19 cellular contexts compared by ENCODE assay signal in genomic region chr4:55757356-55758024, GRCh38.
DNase-seq lines count a peak whose midpoint lies in the region; ATAC-seq and TF ChIP-seq lines count a peak whose summit lies in the region.
"Had no signal": no experiment of that assay in that cellular context is flagged by ENCODE, and none has a peak within 500 bp of the region (broad histone marks: within the 10 kb centered on the region; RNA-seq: fewer than 3 reads in every experiment).

No MANE protein-coding gene starts in this region.

- DNase-seq in NCI-H2171 treated with DMSO at 0.1 percent for 48 hours (lab: John Stamatoyannopoulos, UW), result peak; percentile 20
- no peak for DNase-seq in NCI-H2171 (lab: John Stamatoyannopoulos, UW)
- peak; percentile 42 for DNase-seq in RPMI8226
- no peak for DNase-seq in osteoblast (ENCODE audit: insufficient read length, low spot score, missing footprints)
- no peak for DNase-seq in naive thymus-derived CD4-positive, alpha-beta T cell
- no peak for DNase-seq in erythroblast (lab: John Stamatoyannopoulos, UW)
- DNase-seq: activated naive CD8-positive, alpha-beta T cell treated with anti-CD3 and anti-CD28 coated beads for 36 hours; endodermal cell; foreskin keratinocyte; left lung; NCI-H1092; NCI-H2081 treated with DMSO at 0.1 percent for 48 hours; NCI-H526 treated with DMSO at 0.1 percent for 48 hours; substantia nigra had no signal

- intact Hi-C loops in naive thymus-derived CD4-positive, alpha-beta T cell (cut with micrococcal nuclease), result loop anchor here in 1 of 2 donors (10.0 kb wide), 1 partner anchor 107 kb away; no protein-coding TSS in a partner anchor

- H3K36me3 Mint-ChIP-seq in naive thymus-derived CD4-positive, alpha-beta T cell, result no peaks in the 10 kb centered on the region
- H3K36me3 Mint-ChIP-seq: activated naive CD8-positive, alpha-beta T cell treated with anti-CD3 and anti-CD28 coated beads for 36 hours; CD14-positive monocyte had no signal

- H3K27me3 ChIP-seq in esophagus (ENCODE audit: control insufficient read depth in 1 of 2, insufficient read depth in 2 of 2, low read length in 2 of 2) (no peaks in the 10 kb centered on the region), osteoblast (ENCODE audit: insufficient read depth, low read length) (peaks cover 2% of the 10 kb centered on the region)
- H3K27me3 ChIP-seq in naive thymus-derived CD4-positive, alpha-beta T cell (ENCODE audit: control insufficient read depth in 2 of 2, insufficient read depth in 2 of 2, low read length in 2 of 2), result no peaks in the 10 kb centered on the region
- H3K27me3 ChIP-seq: foreskin keratinocyte, left lung had no signal

- H3K9me3 ChIP-seq in esophagus (ENCODE audit: control insufficient read depth in 2 of 2, insufficient read depth in 1 of 2, low read depth in 1 of 2, low read length in 1 of 2) (no peaks in the 10 kb centered on the region), osteoblast (ENCODE audit: low read depth, low read length) (no peaks in the 10 kb centered on the region)
- H3K9me3 ChIP-seq in naive thymus-derived CD4-positive, alpha-beta T cell (ENCODE audit: control insufficient read depth in 2 of 3, low read length in 3 of 3), result no peaks in the 10 kb centered on the region
- H3K9me3 ChIP-seq: A549, left lung had no signal

- H3K4me3 ChIP-seq in esophagus (ENCODE audit: low read depth in 1 of 2, low read length in 2 of 2), result no peak overlapping the region
- H3K4me3 ChIP-seq in osteoblast (ENCODE audit: insufficient read depth, low read length), result no peak overlapping the region
- H3K4me3 ChIP-seq in naive thymus-derived CD4-positive, alpha-beta T cell (ENCODE audit: low read length), result no peak overlapping the region
- H3K4me3 ChIP-seq: A549, left lung had no signal

- peak overlapping the region in 1 of 9 donors; percentile 9 for H3K27ac Mint-ChIP-seq in naive thymus-derived CD4-positive, alpha-beta T cell
- H3K27ac Mint-ChIP-seq: activated naive CD8-positive, alpha-beta T cell treated with anti-CD3 and anti-CD28 coated beads for 36 hours; CD14-positive monocyte; endodermal cell had no signal

- no peaks in the 10 kb centered on the region for H4K20me1 ChIP-seq in osteoblast (ENCODE audit: insufficient read depth, low read length)

- H3K27me3 Mint-ChIP-seq in naive thymus-derived CD4-positive, alpha-beta T cell, result peaks cover 0 to 3% (median 0%) of the 10 kb centered on the region in 5 donors
- H3K27me3 Mint-ChIP-seq: activated naive CD8-positive, alpha-beta T cell treated with anti-CD3 and anti-CD28 coated beads for 36 hours had no signal

- ATAC-seq in HG03571 (IDR thresholded peaks at IDR 0.05; ENCODE audit: unreplicated experiment), result no peak
- ATAC-seq in naive thymus-derived CD4-positive, alpha-beta T cell, result no peak
- ATAC-seq: A549; activated CD4-positive, CD25-positive, alpha-beta regulatory T cell treated with anti-CD3 and anti-CD28 coated beads, Interleukin-2, amount 50 U/mL, for 24 hours; foreskin keratinocyte; left lung had no signal

- TF ChIP-seq POLR2A in erythroblast (IDR thresholded peaks at IDR 0.05; ENCODE audit: low read length), result no peak

- no peak overlapping the region for H3K4me3 Mint-ChIP-seq in naive thymus-derived CD4-positive, alpha-beta T cell
- H3K4me3 Mint-ChIP-seq: activated naive CD8-positive, alpha-beta T cell treated with anti-CD3 and anti-CD28 coated beads for 36 hours; CD14-positive monocyte; endodermal cell had no signal

- no peaks in the 10 kb centered on the region for H3K79me2 ChIP-seq in osteoblast (ENCODE audit: insufficient read depth, low read length)

- no peak overlapping the region for H3K4me2 ChIP-seq in osteoblast (ENCODE audit: insufficient read depth, low read length)
- H3K4me2 ChIP-seq: A549 had no signal

- peaks cover 0 to 4% (median 0%) of the 10 kb centered on the region in 7 donors for H3K4me1 Mint-ChIP-seq in naive thymus-derived CD4-positive, alpha-beta T cell
- H3K4me1 Mint-ChIP-seq: activated naive CD8-positive, alpha-beta T cell treated with anti-CD3 and anti-CD28 coated beads for 36 hours; CD14-positive monocyte had no signal

- H2AFZ ChIP-seq in osteoblast (ENCODE audit: low read length), result peak overlapping the region; percentile 26

- CTCF ChIA-PET in naive thymus-derived CD4-positive, alpha-beta T cell (lab: Charles Lee), result no interaction called here

- no peak for TF ChIP-seq CTCF in osteoblast (IDR thresholded peaks at IDR 0.05; ENCODE audit: extremely low read depth, low read depth, low read length)

- H3K36me3 ChIP-seq in esophagus (ENCODE audit: control insufficient read depth in 2 of 2, insufficient read depth in 2 of 2, low read length in 1 of 2), result no peaks in the 10 kb centered on the region
- no peaks in the 10 kb centered on the region for H3K36me3 ChIP-seq in osteoblast (ENCODE audit: insufficient read depth, low read length)
- H3K36me3 ChIP-seq in naive thymus-derived CD4-positive, alpha-beta T cell (ENCODE audit: control insufficient read depth in 2 of 3, insufficient read depth in 3 of 3, low read length in 3 of 3), result no peaks in the 10 kb centered on the region
- H3K36me3 ChIP-seq: left lung had no signal

- POLR2A ChIA-PET in naive thymus-derived CD4-positive, alpha-beta T cell (lab: Charles Lee), result no interaction called here

- no peaks in the 10 kb centered on the region for H3K9me3 Mint-ChIP-seq in naive thymus-derived CD4-positive, alpha-beta T cell
- H3K9me3 Mint-ChIP-seq: activated naive CD8-positive, alpha-beta T cell treated with anti-CD3 and anti-CD28 coated beads for 36 hours; endodermal cell had no signal

- H3K27ac ChIP-seq in esophagus (ENCODE audit: low read depth in 2 of 2, low read length in 1 of 2) (peak overlapping the region; percentile 65 to 85), osteoblast (ENCODE audit: low read depth, low read length) (no peak overlapping the region)
- no peak overlapping the region for H3K27ac ChIP-seq in naive thymus-derived CD4-positive, alpha-beta T cell (ENCODE audit: low read depth, low read length)
- H3K27ac ChIP-seq: A549, foreskin keratinocyte, left lung had no signal

- no peaks in the 10 kb centered on the region for H3K4me1 ChIP-seq in esophagus (ENCODE audit: control insufficient read depth in 2 of 2, insufficient read depth in 2 of 2, low read length in 1 of 2)
- H3K4me1 ChIP-seq in osteoblast (ENCODE audit: insufficient read depth, low read length), result peaks cover 12% of the 10 kb centered on the region
- no peaks in the 10 kb centered on the region for H3K4me1 ChIP-seq in naive thymus-derived CD4-positive, alpha-beta T cell (ENCODE audit: control insufficient read depth in 2 of 2, insufficient read depth in 2 of 2, low read length in 2 of 2)
- H3K4me1 ChIP-seq: A549, left lung had no signal

Comparison
In these comparisons a context has a peak if more than half of its experiments do, and no peak if none do; other contexts are left out.
1. DNase-seq: peak in NCI-H2171 treated with DMSO at 0.1 percent for 48 hours (single experiment) and RPMI8226 (single experiment); none in NCI-H2171 (single experiment), osteoblast (single experiment), naive thymus-derived CD4-positive, alpha-beta T cell (0 of 9) and erythroblast (0 of 2).
2. H3K27ac ChIP-seq: peak in esophagus (2 of 2); none in osteoblast (single experiment) and naive thymus-derived CD4-positive, alpha-beta T cell (single experiment).